ENCODE assay signal across 1 cellular context in the genomic region with DNA sequence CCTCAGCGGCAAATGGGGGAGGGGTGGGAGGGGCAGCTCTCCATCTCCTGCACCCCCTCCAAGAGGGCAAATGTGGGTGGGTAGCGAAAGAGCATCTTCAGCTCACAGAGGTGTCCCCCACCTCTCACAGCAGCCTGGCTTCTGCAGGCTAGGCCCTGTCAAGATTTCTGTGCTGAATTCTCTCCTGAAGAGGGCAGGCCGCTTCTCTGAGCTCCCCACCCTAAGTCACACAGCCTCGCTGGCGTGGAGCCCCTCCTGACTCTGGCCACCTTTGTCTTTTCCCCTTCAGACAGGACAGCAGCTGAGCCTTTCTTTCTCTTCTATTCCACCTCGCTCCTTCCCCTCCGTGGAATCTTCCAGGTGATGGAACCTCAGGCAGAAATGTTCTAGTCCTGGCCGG.
TF ChIP-seq lines count a peak whose summit lies in the region.

No MANE protein-coding gene starts in this region.

TF ChIP-seq in HepG2, 621 proteins besides CTCF, POLR2A, EP300 and RAD21:
- TF ChIP-seq YY1 (IDR thresholded peaks at IDR 0.05; ENCODE audit: insufficient read depth, insufficient replicate concordance, low read depth, low read length) (no peak), MBNL3 (CRISPR knock-in tag; conservative IDR thresholded peaks at IDR 0.05) (no peak), TEAD3 (CRISPR knock-in tag; optimal IDR thresholded peaks at IDR 0.05; ENCODE audit: borderline replicate concordance) (peak; percentile 18), ATF1 (CRISPR knock-in tag; IDR thresholded peaks at IDR 0.05) (no peak), HDAC2 (CRISPR knock-in tag; IDR thresholded peaks at IDR 0.05) (no peak), TRAFD1 (CRISPR knock-in tag; IDR thresholded peaks at IDR 0.05; ENCODE audit: borderline replicate concordance) (no peak)
- TF ChIP-seq, protein P1, sequence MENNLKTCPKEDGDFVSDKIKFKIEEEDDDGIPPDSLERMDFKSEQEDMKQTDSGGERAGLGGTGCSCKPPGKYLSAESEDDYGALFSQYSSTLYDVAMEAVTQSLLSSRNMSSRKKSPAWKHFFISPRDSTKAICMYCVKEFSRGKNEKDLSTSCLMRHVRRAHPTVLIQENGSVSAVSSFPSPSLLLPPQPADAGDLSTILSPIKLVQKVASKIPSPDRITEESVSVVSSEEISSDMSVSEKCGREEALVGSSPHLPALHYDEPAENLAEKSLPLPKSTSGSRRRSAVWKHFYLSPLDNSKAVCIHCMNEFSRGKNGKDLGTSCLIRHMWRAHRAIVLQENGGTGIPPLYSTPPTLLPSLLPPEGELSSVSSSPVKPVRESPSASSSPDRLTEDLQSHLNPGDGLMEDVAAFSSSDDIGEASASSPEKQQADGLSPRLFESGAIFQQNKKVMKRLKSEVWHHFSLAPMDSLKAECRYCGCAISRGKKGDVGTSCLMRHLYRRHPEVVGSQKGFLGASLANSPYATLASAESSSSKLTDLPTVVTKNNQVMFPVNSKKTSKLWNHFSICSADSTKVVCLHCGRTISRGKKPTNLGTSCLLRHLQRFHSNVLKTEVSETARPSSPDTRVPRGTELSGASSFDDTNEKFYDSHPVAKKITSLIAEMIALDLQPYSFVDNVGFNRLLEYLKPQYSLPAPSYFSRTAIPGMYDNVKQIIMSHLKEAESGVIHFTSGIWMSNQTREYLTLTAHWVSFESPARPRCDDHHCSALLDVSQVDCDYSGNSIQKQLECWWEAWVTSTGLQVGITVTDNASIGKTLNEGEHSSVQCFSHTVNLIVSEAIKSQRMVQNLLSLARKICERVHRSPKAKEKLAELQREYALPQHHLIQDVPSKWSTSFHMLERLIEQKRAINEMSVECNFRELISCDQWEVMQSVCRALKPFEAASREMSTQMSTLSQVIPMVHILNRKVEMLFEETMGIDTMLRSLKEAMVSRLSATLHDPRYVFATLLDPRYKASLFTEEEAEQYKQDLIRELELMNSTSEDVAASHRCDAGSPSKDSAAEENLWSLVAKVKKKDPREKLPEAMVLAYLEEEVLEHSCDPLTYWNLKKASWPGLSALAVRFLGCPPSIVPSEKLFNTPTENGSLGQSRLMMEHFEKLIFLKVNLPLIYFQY (CRISPR knock-in tag; IDR thresholded peaks at IDR 0.05; ENCODE audit: borderline replicate concordance), result no peak
